In genomic region chr18:48355526-48356115, GRCh38 we compare ENCODE assay signal across 16 cellular contexts. TPM values are rescaled to one million over a fixed set of nuclear protein-coding genes. Genes with fewer than 3 reads are reported as not detected.
DNase-seq lines count a peak whose midpoint lies in the region; ATAC-seq, FAIRE-seq and TF ChIP-seq lines count a peak whose summit lies in the region.
"Had no signal": no experiment of that assay in that cellular context is flagged by ENCODE, and none has a peak within 500 bp of the region (broad histone marks: within the 10 kb centered on the region; RNA-seq: fewer than 3 reads in every experiment).

No MANE protein-coding gene starts in this region.

- no peak overlapping the region for H3K56ac ChIP-seq in H1 (replicated peaks; ENCODE audit: insufficient read length, low read depth, low read length)

- H2BK120ac ChIP-seq in H1 (replicated peaks; ENCODE audit: low read depth, low read length): no peak overlapping the region

- no peak overlapping the region for H3K4ac ChIP-seq in H1 (replicated peaks; ENCODE audit: insufficient read length, low read depth, low read length)

- TF ChIP-seq EP300 in H1 (IDR thresholded peaks at IDR 0.05; ENCODE audit: borderline replicate concordance in 1 of 2, low read depth in 2 of 2, low read length in 2 of 2): no peak

- no peaks in the 10 kb centered on the region for H3K36me3 Mint-ChIP-seq in MCF 10A (ENCODE audit: insufficient read depth, unreplicated experiment)
- H3K36me3 Mint-ChIP-seq: CD8-positive, alpha-beta memory T cell had no signal

- TF ChIP-seq RAD21 in H1 (IDR thresholded peaks at IDR 0.05 in 1 of 2, conservative IDR thresholded peaks at IDR 0.05 in 1 of 2; ENCODE audit: low read depth in 2 of 2, low read length in 2 of 2): no peak

- no peak overlapping the region for H2AFZ ChIP-seq in H1 (ENCODE audit: low read length)

- no peaks in the 10 kb centered on the region for H3K36me3 ChIP-seq in breast epithelium
- H3K36me3 ChIP-seq in HEK293 (ENCODE audit: control insufficient read depth in 2 of 2, insufficient read depth in 1 of 2, low read length in 2 of 2): no peaks in the 10 kb centered on the region
- H3K36me3 ChIP-seq in H1 (ENCODE audit: control insufficient read depth in 2 of 4, insufficient read depth in 4 of 4, low read length in 3 of 4): no peaks in the 10 kb centered on the region
- H3K36me3 ChIP-seq: BLaER1 had no signal

- H3K18ac ChIP-seq in H1 (ENCODE audit: extremely low read depth, low read length): no peak overlapping the region

- H4K5ac ChIP-seq in H1 (ENCODE audit: insufficient read length, low read depth, low read length): no peak overlapping the region

- H3K23me2 ChIP-seq in H1 (ENCODE audit: low read depth, low read length): 0 out of 2 replicates have a peak, but pooled peaks cover under 1% of the 10 kb centered on the region

- H2BK20ac ChIP-seq in H1 (ENCODE audit: low read length): peak overlapping the region; percentile 21; the same call in 1 of the 2 replicates

- intact Hi-C loops in breast epithelium (cut with DNase I; ENCODE audit: low total_unique reads) (no loop called here), MCF 10A (cut with micrococcal nuclease) (no loop called here)

- H3K9me3 Mint-ChIP-seq in MCF 10A (ENCODE audit: unreplicated experiment): no peaks in the 10 kb centered on the region
- H3K9me3 Mint-ChIP-seq: CD8-positive, alpha-beta memory T cell had no signal

- H3K9me3 ChIP-seq in breast epithelium: no peaks in the 10 kb centered on the region
- no peaks in the 10 kb centered on the region for H3K9me3 ChIP-seq in HEK293 (ENCODE audit: control insufficient read depth, insufficient read depth, low read depth, low read length)
- H3K9me3 ChIP-seq in H1 (ENCODE audit: insufficient read depth in 2 of 2, low read depth in 1 of 2, low read length in 1 of 2): no peaks in the 10 kb centered on the region
- H3K9me3 ChIP-seq: BLaER1, Caco-2 had no signal

- CTCF ChIA-PET in MCF 10A (lab: Yijun Ruan, JAX): interaction anchor here (1.0 kb wide), 1 partner anchor 325 kb away, joined by 3 read pairs; no protein-coding TSS in a partner anchor
- CTCF ChIA-PET in HEK293 (lab: Yijun Ruan, JAX): no interaction called here
- CTCF ChIA-PET in H1 (lab: Charles Lee; ENCODE audit: partially characterized antibody): interaction anchor here (0.6 to 0.8 kb wide), 3 partner anchors 40 to 213 kb away, joined by 3 to 4 read pairs (median 3); no protein-coding TSS in a partner anchor

- H3K4me3 ChIP-seq in breast epithelium (no peak overlapping the region), HEK293 (ENCODE audit: low read depth, low read length) (no peak overlapping the region), H1 (ENCODE audit: extremely low read depth in 1 of 4, insufficient read depth in 2 of 4, low read depth in 3 of 4, low read length in 4 of 4) (no peak overlapping the region)
- H3K4me3 ChIP-seq: BLaER1 had no signal

- H4K91ac ChIP-seq in H1 (replicated peaks; ENCODE audit: insufficient read length, low read length): no peak overlapping the region

- no peaks in the 10 kb centered on the region for H3K27me3 Mint-ChIP-seq in MCF 10A (ENCODE audit: insufficient read depth, unreplicated experiment)

- DNase-seq in breast epithelium (ENCODE audit: low spot score in 2 of 2) (no peak), MCF 10A (ENCODE audit: unreplicated experiment) (no peak), H1 (ENCODE audit: low read depth in 1 of 2, low spot score in 2 of 2) (no peak), mesenteric fat pad (ENCODE audit: low spot score) (peak; percentile 49), NCI-H1930 (lab: John Stamatoyannopoulos, UW) (no peak)
- no peak for DNase-seq in NK-92 treated with Interleukin-12 subunit alpha and Interleukin-12 subunit beta, amount 100 ng/mL, for 24 hours (lab: John Stamatoyannopoulos, UW)
- DNase-seq: 8988T; AML-193; Caco-2; CD8-positive, alpha-beta memory T cell; GF-D8 had no signal

- no peaks in the 10 kb centered on the region for H4K20me1 ChIP-seq in H1 (replicated peaks in 1 of 2; ENCODE audit: control insufficient read depth in 1 of 2, insufficient read depth in 2 of 2, low read length in 2 of 2)
- H4K20me1 ChIP-seq: BLaER1 had no signal

- H3K27ac Mint-ChIP-seq in MCF 10A (ENCODE audit: low read depth, unreplicated experiment): no peak overlapping the region
- H3K27ac Mint-ChIP-seq: CD8-positive, alpha-beta memory T cell had no signal

- BruUV-seq in MCF 10A (replicated peaks; lab: Mats Ljungman, UMichigan): no TSS peak

- no peak overlapping the region for H2BK5ac ChIP-seq in H1 (ENCODE audit: low read depth, low read length)

- 94% methylated on average over 9 of the region's 9 CpGs; no CpG with 5 or more reads in 1 of the 2 experiments for WGBS in H1 (ENCODE audit: extremely low coverage in 1 of 2, insufficient coverage in 1 of 2, insufficient read length in 1 of 2, insufficient replicate concordance in 2 of 2, low coverage in 1 of 2, low lambda C conversion rate in 2 of 2, missing lambda C conversion rate in 1 of 2), 2 experiments

- no peak overlapping the region for H3K23ac ChIP-seq in H1 (ENCODE audit: insufficient read length)

- H3K27ac ChIP-seq in breast epithelium (peak overlapping the region; percentile 89 to 93), HEK293 (ENCODE audit: extremely low read depth, low read depth, low read length) (no peak overlapping the region), H1 (ENCODE audit: low read depth, low read length) (no peak overlapping the region)
- H3K27ac ChIP-seq: BLaER1 had no signal

- peaks cover 10% of the 10 kb centered on the region for H3K4me1 Mint-ChIP-seq in MCF 10A (ENCODE audit: insufficient read depth, unreplicated experiment)
- H3K4me1 Mint-ChIP-seq: CD8-positive, alpha-beta memory T cell had no signal

- FAIRE-seq in H1 (lab: Jason Lieb, UNC): no peak
- FAIRE-seq: GM19239, H54 had no signal

- H3K4me2 ChIP-seq in H1 (ENCODE audit: insufficient read depth in 1 of 2, low read depth in 2 of 2, low read length in 2 of 2): no peak overlapping the region
- H3K4me2 ChIP-seq: BLaER1 had no signal

- H2BK15ac ChIP-seq in H1 (ENCODE audit: low read length): no peak overlapping the region

- no peak overlapping the region for H3K14ac ChIP-seq in H1 (ENCODE audit: insufficient read length)

- ATAC-seq in HG02588 (IDR thresholded peaks at IDR 0.05; ENCODE audit: unreplicated experiment): no peak

- H2AK5ac ChIP-seq in H1 (ENCODE audit: low read depth, low read length): no peak overlapping the region

- no peaks in the 10 kb centered on the region for H3K79me2 ChIP-seq in H1 (ENCODE audit: control insufficient read depth in 1 of 2, insufficient read depth in 2 of 2, low read length in 2 of 2)

- H3K4me1 ChIP-seq in breast epithelium (peaks cover 0 to 25% of the 10 kb centered on the region in 2 donors), HEK293 (ENCODE audit: control insufficient read depth, insufficient read depth, low read length) (peaks cover 7% of the 10 kb centered on the region), H1 (replicated peaks in 1 of 4; ENCODE audit: control insufficient read depth in 3 of 4, insufficient read depth in 4 of 4, low read length in 3 of 4) (peaks cover 0 to 7% (median 4%) of the 10 kb centered on the region in 4 experiments; a peak in 4 of 7 replicates)
- H3K4me1 ChIP-seq: BLaER1, Caco-2 had no signal

- POLR2A ChIA-PET in MCF 10A (lab: Yijun Ruan, JAX): interaction anchor here (0.7 kb wide), 1 partner anchor 233 kb away, joined by 3 read pairs; no protein-coding TSS in a partner anchor
- POLR2A ChIA-PET in HEK293 (lab: Yijun Ruan, JAX): no interaction called here
- POLR2A ChIA-PET in H1 (lab: Charles Lee; ENCODE audit: partially characterized antibody): no interaction called here

- TF ChIP-seq CTCF in breast epithelium (IDR thresholded peaks at IDR 0.05): no peak
- no peak for TF ChIP-seq CTCF in MCF 10A (IDR thresholded peaks at IDR 0.05; ENCODE audit: unreplicated experiment)
- TF ChIP-seq CTCF in HEK293 (tag by site-specific recombination; IDR thresholded peaks at IDR 0.05): no peak
- no peak for TF ChIP-seq CTCF in H1 (IDR thresholded peaks at IDR 0.05; ENCODE audit: control extremely low read depth in 1 of 3, insufficient read depth in 1 of 3, low read depth in 1 of 3, low read length in 3 of 3)

- H3K27me3 ChIP-seq in breast epithelium (no peaks in the 10 kb centered on the region), H1 (replicated peaks in 1 of 4; ENCODE audit: control insufficient read depth in 3 of 4, extremely low read depth in 1 of 4, insufficient read depth in 3 of 4, low read length in 3 of 4) (peaks cover 0 to 2% (median 0%) of the 10 kb centered on the region in 4 experiments; a peak in 1 of 7 replicates)
- H3K27me3 ChIP-seq: BLaER1 had no signal

- H4K8ac ChIP-seq in H1 (ENCODE audit: extremely low read depth, insufficient read depth, low read length): no peak overlapping the region

- 0 out of 2 replicates have a peak overlapping the region, but pooled peaks have one; percentile 39 for H2BK12ac ChIP-seq in H1 (ENCODE audit: low read depth, low read length)

- H3K79me1 ChIP-seq in H1 (ENCODE audit: low read depth, low read length): no peaks in the 10 kb centered on the region

- H3K9ac ChIP-seq in H1 (replicated peaks in 1 of 4; ENCODE audit: extremely low read depth in 1 of 4, low read depth in 3 of 4, low read length in 3 of 4): no peak overlapping the region
- H3K9ac ChIP-seq: BLaER1 had no signal

- no peak for TF ChIP-seq POLR2A in breast epithelium (IDR thresholded peaks at IDR 0.05)
- no peak for TF ChIP-seq POLR2A in H1 (IDR thresholded peaks at IDR 0.05; ENCODE audit: control extremely low read depth in 1 of 2, low read depth in 2 of 2, low read length in 2 of 2)

- H3K4me3 Mint-ChIP-seq in MCF 10A (ENCODE audit: unreplicated experiment): no peak overlapping the region
- H3K4me3 Mint-ChIP-seq: CD8-positive, alpha-beta memory T cell had no signal

TF ChIP-seq in HEK293, 187 proteins besides CTCF, POLR2A, EP300 and RAD21:
- TF ChIP-seq ZBTB20 (tag by site-specific recombination; IDR thresholded peaks at IDR 0.05) (0 out of 2 replicates have a peak, but pooled peaks have one; percentile 29), ZNF501 (tag by site-specific recombination; IDR thresholded peaks at IDR 0.05) (no peak)

TF ChIP-seq in H1, 55 proteins besides CTCF, POLR2A, EP300 and RAD21 (continues in another document):
- no peak for TF ChIP-seq FOSL1 (IDR thresholded peaks at IDR 0.05; ENCODE audit: insufficient read depth, low read depth, low read length)
- no peak for TF ChIP-seq POLR2AphosphoS5 (IDR thresholded peaks at IDR 0.05; ENCODE audit: low read depth, low read length)

RNA-seq across cellular contexts. Expression of gene ZBTB7C, which starts 53.6 kb away (rescaled TPM):
- 10 to 100 TPM in 1 of 3 donors, 1 to 10 TPM in 2; 5.6 to 26.5 (median 6.1) TPM for total RNA-seq in breast epithelium
- 0.42 and 0.69 TPM in 2 replicates for total RNA-seq in MCF 10A (2022)
- total RNA-seq in H1 (2021; fragmentation: NEBNext Ultra II Directional; extraction: Animal tissue kit (Norgen Biotek cat#: 25700)): 0.23 and 0.45 TPM in 2 replicates
- polyA plus RNA-seq in H1 (2011; rRNA removed): 0.15 and 0.17 TPM in 2 replicates
- polyA plus RNA-seq in H1 (2011; cell fraction: cytosol; rRNA removed): 0.13 TPM
- polyA plus RNA-seq in H1 (2011; cell fraction: nucleus; rRNA removed): 0.11 TPM
- polyA plus RNA-seq in H1 (2012, experiment 1 of 2): 0.14 to 0.25 TPM (median 0.19 TPM) in 4 replicates
- polyA plus RNA-seq in H1 (2012, experiment 2 of 2): 0.18 TPM
- polyA plus RNA-seq in H1 (2013, experiment 1 of 2): 0.08 TPM
- 0.24 TPM for polyA plus RNA-seq in H1 (2013, experiment 2 of 2)
- 0.03 and 0.05 TPM in 2 replicates for polyA minus RNA-seq in H1 (2011; rRNA and poly(A)+ RNA removed)
- not detected for polyA minus RNA-seq in H1 (2011; cell fraction: cytosol; rRNA and poly(A)+ RNA removed)
- 0.60 TPM for polyA minus RNA-seq in H1 (2011; cell fraction: nucleus; rRNA and poly(A)+ RNA removed)
- total RNA-seq in mesenteric fat pad: 14.2 TPM
- polyA plus RNA-seq: CD8-positive, alpha-beta memory T cell had no signal

Comparison
In these comparisons a context has a peak if more than half of its experiments do, and no peak if none do; other contexts are left out.
1. H3K27ac ChIP-seq: peak in breast epithelium (2 of 2); none in HEK293 (single experiment) and H1 (single experiment).